Comparison of ENCODE assay signal across 14 cellular contexts in genomic region chr21:27590271-27590670, GRCh38.
A peak's percentile ranks its signal among the peaks of the same experiment; 100 is the strongest.
DNase-seq lines count a peak whose midpoint lies in the region; ATAC-seq, FAIRE-seq and TF ChIP-seq lines count a peak whose summit lies in the region.
"Had no signal": no experiment of that assay in that cellular context is flagged by ENCODE, and none has a peak within 500 bp of the region (broad histone marks: within the 10 kb centered on the region; RNA-seq: fewer than 3 reads in every experiment).

No MANE protein-coding gene starts in this region.

- no peak overlapping the region for H4K8ac ChIP-seq in neuronal stem cell (ENCODE audit: low read depth, low read length)

- H3K9me3 ChIP-seq in astrocyte (ENCODE audit: insufficient read depth, low read depth, low read length): no peaks in the 10 kb centered on the region
- no peaks in the 10 kb centered on the region for H3K9me3 ChIP-seq in right atrium auricular region
- H3K9me3 ChIP-seq in suprapubic skin: no peaks in the 10 kb centered on the region
- no peaks in the 10 kb centered on the region for H3K9me3 ChIP-seq in neuronal stem cell (replicated peaks in 1 of 2; ENCODE audit: control insufficient read depth in 2 of 2, insufficient read depth in 1 of 2, low read depth in 1 of 2, low read length in 2 of 2)
- H3K9me3 ChIP-seq: breast epithelium, Caco-2, thoracic aorta had no signal

- WGBS in suprapubic skin: 53% methylated on average over 6 of the region's 6 CpGs
- no CpG with 5 or more reads among the region's 6 CpGs for WGBS in neuronal stem cell (ENCODE audit: extremely low coverage in 2 of 2, insufficient read length in 2 of 2, insufficient replicate concordance in 1 of 2), 2 donors

- no peaks in the 10 kb centered on the region for H3K36me3 ChIP-seq in astrocyte (ENCODE audit: insufficient read depth, low read length)
- no peaks in the 10 kb centered on the region for H3K36me3 ChIP-seq in right atrium auricular region
- no peaks in the 10 kb centered on the region for H3K36me3 ChIP-seq in suprapubic skin
- no peaks in the 10 kb centered on the region for H3K36me3 ChIP-seq in neuronal stem cell (replicated peaks in 1 of 2; ENCODE audit: control insufficient read depth in 2 of 2, insufficient read depth in 2 of 2, low read length in 2 of 2)
- H3K36me3 ChIP-seq: breast epithelium, thoracic aorta had no signal

- no peak overlapping the region for H3K9ac ChIP-seq in astrocyte (ENCODE audit: low read length)
- no peak overlapping the region for H3K9ac ChIP-seq in neuronal stem cell (ENCODE audit: low read depth, low read length, poor library complexity)

- H3K4me1 ChIP-seq in astrocyte (ENCODE audit: insufficient read depth, low read length) (no peaks in the 10 kb centered on the region), right atrium auricular region (no peaks in the 10 kb centered on the region), suprapubic skin (no peaks in the 10 kb centered on the region), neuronal stem cell (ENCODE audit: control insufficient read depth in 2 of 2, insufficient read depth in 1 of 2, low read depth in 1 of 2, low read length in 2 of 2) (no peaks in the 10 kb centered on the region)
- H3K4me1 ChIP-seq: breast epithelium, Caco-2 had no signal

- FAIRE-seq in astrocyte (lab: Jason Lieb, UNC): peak; percentile 39
- FAIRE-seq: endometrium had no signal

- no peak overlapping the region for H2BK15ac ChIP-seq in neuronal stem cell (ENCODE audit: low read length)

- H3K23ac ChIP-seq in neuronal stem cell (ENCODE audit: low read depth, low read length, poor library complexity): no peak overlapping the region

- H3K14ac ChIP-seq in neuronal stem cell (ENCODE audit: low read length): no peak overlapping the region

- no peaks in the 10 kb centered on the region for H4K20me1 ChIP-seq in astrocyte (ENCODE audit: insufficient read depth, low read length)

- no peak overlapping the region for H3K4ac ChIP-seq in neuronal stem cell (ENCODE audit: low read length)

- H2BK120ac ChIP-seq in neuronal stem cell (ENCODE audit: low read depth, low read length): no peak overlapping the region

- no peak overlapping the region for H3K18ac ChIP-seq in neuronal stem cell (ENCODE audit: low read length)

- H3K4me3 ChIP-seq in astrocyte (ENCODE audit: insufficient read depth, low read depth, low read length): no peak overlapping the region
- H3K4me3 ChIP-seq in right atrium auricular region: no peak overlapping the region
- H3K4me3 ChIP-seq in suprapubic skin: no peak overlapping the region
- no peak overlapping the region for H3K4me3 ChIP-seq in neuronal stem cell (ENCODE audit: low read length in 2 of 2)
- H3K4me3 ChIP-seq: thoracic aorta had no signal

- H3K27me3 ChIP-seq in astrocyte (ENCODE audit: insufficient read depth, low read length) (no peaks in the 10 kb centered on the region), right atrium auricular region (no peaks in the 10 kb centered on the region), suprapubic skin (no peaks in the 10 kb centered on the region), neuronal stem cell (ENCODE audit: control insufficient read depth in 3 of 3, insufficient read depth in 3 of 3, low read depth in 1 of 3, low read length in 3 of 3) (no peaks in the 10 kb centered on the region)
- H3K27me3 ChIP-seq: breast epithelium had no signal

- H2BK12ac ChIP-seq in neuronal stem cell (ENCODE audit: low read length): no peak overlapping the region

- no peaks in the 10 kb centered on the region for H3K9me3 Mint-ChIP-seq in astrocyte (ENCODE audit: unreplicated experiment)

- no peak overlapping the region for H2BK5ac ChIP-seq in neuronal stem cell (ENCODE audit: low read length)

- TF ChIP-seq EP300 in suprapubic skin (IDR thresholded peaks at IDR 0.05): no peak

- peak; percentile 88 for DNase-seq in HS-27A (ENCODE audit: low read depth)
- no peak for DNase-seq in astrocyte (ENCODE audit: low read depth)
- peak; percentile 70 for DNase-seq in right atrium auricular region (ENCODE audit: low spot score)
- peak in 1 of 2 donors; percentile 79 for DNase-seq in suprapubic skin (ENCODE audit: low spot score in 2 of 2)
- DNase-seq in neuronal stem cell (ENCODE audit: low spot score): no peak
- DNase-seq in mucosa of gallbladder (ENCODE audit: low spot score): no peak
- DNase-seq: activated CD4-positive, alpha-beta T cell treated with anti-CD3 and anti-CD28 coated beads, Interleukin-2, amount 50 U/mL, for 1 hour; Caco-2; NCI-H2029; SW 1271 had no signal

- H4K91ac ChIP-seq in neuronal stem cell (ENCODE audit: low read depth, low read length, poor library complexity): no peak overlapping the region

- peaks cover 3% of the 10 kb centered on the region for H3K4me1 Mint-ChIP-seq in astrocyte (ENCODE audit: low read depth, unreplicated experiment)

- no peaks in the 10 kb centered on the region for H3K36me3 Mint-ChIP-seq in astrocyte (ENCODE audit: low read depth, unreplicated experiment)

- H3K4me2 ChIP-seq in astrocyte (ENCODE audit: low read length) (no peak overlapping the region), neuronal stem cell (ENCODE audit: insufficient read depth, low read length, poor library complexity, severe bottlenecking) (no peak overlapping the region)

- no peaks in the 10 kb centered on the region for H3K79me2 ChIP-seq in astrocyte (ENCODE audit: insufficient read depth, low read length)

- no peak overlapping the region for H3K27ac ChIP-seq in astrocyte (ENCODE audit: low read depth, low read length)
- H3K27ac ChIP-seq in right atrium auricular region: peak overlapping the region in 1 of 2 donors; percentile 6
- H3K27ac ChIP-seq in suprapubic skin: peak overlapping the region; percentile 40
- no peak overlapping the region for H3K27ac ChIP-seq in neuronal stem cell (replicated peaks; ENCODE audit: low read length)
- H3K27ac ChIP-seq: thoracic aorta had no signal

- H3K79me1 ChIP-seq in neuronal stem cell (ENCODE audit: low read depth, low read length): no peaks in the 10 kb centered on the region

- TF ChIP-seq POLR2A in suprapubic skin (IDR thresholded peaks at IDR 0.05): no peak

- no peak overlapping the region for H2AK5ac ChIP-seq in neuronal stem cell (ENCODE audit: low read depth, low read length)

- H3K4me3 Mint-ChIP-seq in astrocyte (ENCODE audit: unreplicated experiment): no peak overlapping the region

- no peak overlapping the region for H2AFZ ChIP-seq in astrocyte (ENCODE audit: low read depth, low read length)
- H2AFZ ChIP-seq in neuronal stem cell (ENCODE audit: low read length): no peak overlapping the region

- no peak overlapping the region for H3K27ac Mint-ChIP-seq in astrocyte (ENCODE audit: unreplicated experiment)

- TF ChIP-seq CTCF in astrocyte (IDR thresholded peaks at IDR 0.05; ENCODE audit: insufficient read depth, low read depth, low read length) (no peak), right atrium auricular region (IDR thresholded peaks at IDR 0.05) (no peak), suprapubic skin (IDR thresholded peaks at IDR 0.05) (no peak)

- no peaks in the 10 kb centered on the region for H3K27me3 Mint-ChIP-seq in astrocyte (ENCODE audit: low read depth, unreplicated experiment)

- ATAC-seq in HG02970 (IDR thresholded peaks at IDR 0.05; ENCODE audit: low FRiP score, unreplicated experiment): no peak

Comparison
In these comparisons a context has a peak if more than half of its experiments do, and no peak if none do; other contexts are left out.
1. DNase-seq: peak in HS-27A (single experiment) and right atrium auricular region (single experiment); none in astrocyte (single experiment), neuronal stem cell (single experiment) and mucosa of gallbladder (single experiment).